ENCODE assay signal across 16 cellular contexts in genomic region chr1:165753934-165754333, GRCh38. TPM values are rescaled to one million over a fixed set of nuclear protein-coding genes. Genes with fewer than 3 reads are reported as not detected.
A peak's percentile ranks its signal among the peaks of the same experiment; 100 is the strongest.
DNase-seq lines count a peak whose midpoint lies in the region; ATAC-seq and TF ChIP-seq lines count a peak whose summit lies in the region.
"Had no signal": no experiment of that assay in that cellular context is flagged by ENCODE, and none has a peak within 500 bp of the region (broad histone marks: within the 10 kb centered on the region; RNA-seq: fewer than 3 reads in every experiment).

No MANE protein-coding gene starts in this region.

- intact Hi-C loops in spleen (cut with DNase I; ENCODE audit: low total_unique reads): no loop called here

- no peak for DNase-seq in KG1 (lab: John Stamatoyannopoulos, UW)
- no peak for DNase-seq in effector memory CD4-positive, alpha-beta T cell
- DNase-seq in NK-92 (lab: John Stamatoyannopoulos, UW; ENCODE audit: unreplicated experiment): no peak
- DNase-seq in spleen: no peak
- DNase-seq: effector CD8-positive, alpha-beta T cell; EL; heart left ventricle; MV-4-11; NCI-H748 treated with DMSO at 0.1 percent for 48 hours; pancreas; stimulated activated CD4-positive, alpha-beta T cell treated with anti-CD3 and anti-CD28 coated beads, Interleukin-4, amount 100 ng/mL, for 1 hour had no signal

- ATAC-seq in GM19351 (IDR thresholded peaks at IDR 0.05; ENCODE audit: unreplicated experiment) (peak; percentile 95), HG02642 (IDR thresholded peaks at IDR 0.05; ENCODE audit: poor library complexity, unreplicated experiment) (peak; percentile 84), HG03378 (IDR thresholded peaks at IDR 0.05; ENCODE audit: unreplicated experiment) (peak; percentile 93)
- ATAC-seq: heart left ventricle, pancreas had no signal

- H3K4me1 ChIP-seq in DOHH2 (ENCODE audit: control insufficient read depth, low read length): peaks cover 27% of the 10 kb centered on the region
- H3K4me1 ChIP-seq in effector memory CD4-positive, alpha-beta T cell (ENCODE audit: control insufficient read depth, insufficient read depth, low read length, poor library complexity, severe bottlenecking): no peaks in the 10 kb centered on the region
- peaks cover 0 to 21% (median 0%) of the 10 kb centered on the region in 6 donors for H3K4me1 ChIP-seq in spleen

- peaks cover 14% of the 10 kb centered on the region; the same call in 1 of the 2 replicates for H4K20me1 ChIP-seq in DOHH2 (ENCODE audit: control insufficient read depth, insufficient read depth, low read depth, low read length)

- H3K9me2 ChIP-seq in DOHH2 (replicated peaks; ENCODE audit: control insufficient read depth, low read length): no peaks in the 10 kb centered on the region

- H3K9me3 ChIP-seq in DOHH2 (ENCODE audit: control insufficient read depth, insufficient read depth, low read length) (no peaks in the 10 kb centered on the region), spleen (no peaks in the 10 kb centered on the region)
- no peaks in the 10 kb centered on the region for H3K9me3 ChIP-seq in effector memory CD4-positive, alpha-beta T cell (ENCODE audit: control insufficient read depth, low read length)
- H3K9me3 ChIP-seq: heart left ventricle, pancreas had no signal

- H3K36me3 ChIP-seq in DOHH2 (ENCODE audit: control insufficient read depth, low read length) (peaks cover 46% of the 10 kb centered on the region), spleen (peaks cover 0 to 100% (median 51%) of the 10 kb centered on the region in 6 donors)
- peaks cover 31% of the 10 kb centered on the region for H3K36me3 ChIP-seq in effector memory CD4-positive, alpha-beta T cell (ENCODE audit: control insufficient read depth, insufficient read depth, low read length)

- peaks cover 13% of the 10 kb centered on the region for H3F3A ChIP-seq in DOHH2 (ENCODE audit: control insufficient read depth, insufficient read depth)

- peak overlapping the region; percentile 49 for H3K4me2 ChIP-seq in DOHH2 (ENCODE audit: low read length)

- H3K4me3 ChIP-seq in DOHH2 (ENCODE audit: low read length) (peak overlapping the region; percentile 23; the same call in 1 of the 2 replicates), spleen (no peak overlapping the region)
- H3K4me3 ChIP-seq in effector memory CD4-positive, alpha-beta T cell (ENCODE audit: insufficient read depth, low read depth, low read length, poor library complexity, severe bottlenecking): no peak overlapping the region
- H3K4me3 ChIP-seq: heart left ventricle, lung, pancreas had no signal

- no peak for TF ChIP-seq POLR2A in spleen (IDR thresholded peaks at IDR 0.05)

- peak overlapping the region; percentile 62 for H3K27ac ChIP-seq in DOHH2 (ENCODE audit: low read depth, low read length)
- no peak overlapping the region for H3K27ac ChIP-seq in effector memory CD4-positive, alpha-beta T cell (ENCODE audit: insufficient read depth, low read length, poor library complexity, severe bottlenecking)
- no peak overlapping the region for H3K27ac ChIP-seq in spleen
- H3K27ac ChIP-seq: heart left ventricle, pancreas had no signal

- H3K79me2 ChIP-seq in DOHH2 (ENCODE audit: control insufficient read depth, low read length): peaks cover 5% of the 10 kb centered on the region

- H3K27me3 ChIP-seq in DOHH2 (ENCODE audit: control insufficient read depth, low read length) (no peaks in the 10 kb centered on the region), spleen (replicated peaks in 1 of 7) (no peaks in the 10 kb centered on the region)
- no peaks in the 10 kb centered on the region for H3K27me3 ChIP-seq in effector memory CD4-positive, alpha-beta T cell (replicated peaks; ENCODE audit: control insufficient read depth, insufficient read depth, low read length, poor library complexity, severe bottlenecking)
- H3K27me3 ChIP-seq: heart left ventricle, pancreas had no signal

- TF ChIP-seq CTCF in DOHH2 (IDR thresholded peaks at IDR 0.05; ENCODE audit: low read depth, low read length, poor library complexity, severe bottlenecking): no peak
- TF ChIP-seq CTCF in spleen (IDR thresholded peaks at IDR 0.05 in 8 of 11, conservative IDR thresholded peaks at IDR 0.05 in 3 of 11): no peak

RNA-seq across cellular contexts. Expression of gene TMCO1, which starts 14.7 kb away (rescaled TPM):
- 10 to 100 TPM; 47.5 to 57.9 (median 53.5) TPM for total RNA-seq in spleen
- 10 to 100 TPM; 23.3 to 45.9 (median 41.5) TPM for polyA plus RNA-seq in spleen

RNA-seq across cellular contexts. Expression of gene ALDH9A1, which starts 55.6 kb away (rescaled TPM):
- 100 to 1,000 TPM in 1 of 7 donors, 10 to 100 TPM in 6; 51.3 to 103 (median 69.3) TPM for total RNA-seq in spleen
- 10 to 100 TPM; 33.0 to 38.9 (median 37.5) TPM for polyA plus RNA-seq in spleen
